ENCODE assay signal across 26 cellular contexts in the genomic region with DNA sequence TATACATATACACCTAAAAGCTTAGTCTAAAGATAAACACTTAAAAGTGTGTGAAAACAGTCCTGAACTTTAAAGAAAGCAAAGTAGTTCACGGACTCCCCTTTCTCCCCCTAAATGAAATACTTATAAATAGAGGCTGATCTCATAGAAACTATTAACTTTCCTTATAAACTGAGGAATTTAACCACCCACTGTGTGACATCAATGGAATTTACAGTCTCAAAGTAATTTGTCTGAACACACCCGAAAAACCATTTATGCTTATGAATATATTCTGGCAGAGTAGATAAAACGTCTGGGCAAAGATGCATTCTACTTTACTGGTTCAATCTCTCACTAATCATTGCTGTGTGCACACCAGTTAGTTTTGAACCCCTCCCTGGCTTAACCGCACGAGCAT.
"Had no signal": no experiment of that assay in that cellular context is flagged by ENCODE, and none has a peak within 500 bp of the region (broad histone marks: within the 10 kb centered on the region; RNA-seq: fewer than 3 reads in every experiment).

No MANE protein-coding gene starts in this region.

- H3K27ac Mint-ChIP-seq: activated B cell treated with CpG ODN at 0.5 μM for 24 hours; activated CD4-positive, alpha-beta T cell treated with anti-CD3 and anti-CD28 coated beads, Interleukin-2, amount 10 ng/mL, durations not matched to agents 24 days and 14 days; activated CD8-positive, alpha-beta memory T cell treated with anti-CD3 and anti-CD28 coated beads, Interleukin-2, amount 10 ng/mL, durations not matched to agents 7 days and 5 days; activated naive CD4-positive, alpha-beta T cell treated with anti-CD3 and anti-CD28 coated beads, Interleukin-2, amount 50 U/mL, for 72 hours; activated naive CD8-positive, alpha-beta T cell treated with anti-CD3 and anti-CD28 coated beads, Interleukin-2, amount 50 U/mL, for 24 hours; T-cell had no signal

- H3K36me3 ChIP-seq: ascending aorta, MG63 had no signal

- H3K4me1 Mint-ChIP-seq: activated B cell treated with CpG ODN at 0.5 μM for 24 hours; activated CD4-positive, alpha-beta T cell treated with anti-CD3 and anti-CD28 coated beads, Interleukin-2, amount 10 ng/mL, durations not matched to agents 24 days and 14 days; activated CD8-positive, alpha-beta memory T cell treated with anti-CD3 and anti-CD28 coated beads, Interleukin-2, amount 10 ng/mL, durations not matched to agents 7 days and 5 days; activated naive CD8-positive, alpha-beta T cell treated with anti-CD3 and anti-CD28 coated beads, Interleukin-2, amount 50 U/mL, for 24 hours; T-cell had no signal

- H3K27me3 ChIP-seq: ascending aorta, MG63 had no signal

- FAIRE-seq: TTC549 had no signal

- DNase-seq: activated B cell treated with CpG ODN at 0.5 μM for 24 hours; activated CD4-positive, alpha-beta T cell treated with anti-CD3 and anti-CD28 coated beads for 1 hour; activated CD4-positive, alpha-beta T cell treated with anti-CD3 and anti-CD28 coated beads, Interleukin-2, amount 10 ng/mL, durations not matched to agents 24 days and 14 days; activated CD4-positive, alpha-beta T cell treated with anti-CD3 and anti-CD28 coated beads, Interleukin-2, amount 50 U/mL, for 48 hours; activated CD8-positive, alpha-beta memory T cell treated with anti-CD3 and anti-CD28 coated beads, Interleukin-2, amount 10 ng/mL, durations not matched to agents 7 days and 5 days; activated effector memory CD4-positive, alpha-beta T cell treated with anti-CD3 and anti-CD28 coated beads, Interleukin-2, amount 50 U/mL, for 16 hours; activated naive CD4-positive, alpha-beta T cell treated with Interleukin-2 at 50 U/mL for 16 hours; activated naive CD8-positive, alpha-beta T cell treated with anti-CD3 and anti-CD28 coated beads, Interleukin-2, amount 50 U/mL, for 24 hours; activated T-cell treated with anti-CD3 and anti-CD28 coated beads, Interleukin-2, amount 50 U/mL, for 4 hours; amniotic stem cell; cerebellar nuclear complex; KG1; MG63; MV-4-11; NCI-H1105; NCI-H1436; NCI-H1694 treated with DMSO at 0.1 percent for 48 hours; NCI-H2029 treated with DMSO at 0.1 percent for 48 hours; NCI-H524; SIG-M5; T-cell; T-helper 2 cell; T1000 had no signal

- H3K4me3 ChIP-seq: ascending aorta, MG63 had no signal

- H3K27me3 Mint-ChIP-seq: activated B cell treated with CpG ODN at 0.5 μM for 24 hours; activated CD4-positive, alpha-beta T cell treated with anti-CD3 and anti-CD28 coated beads, Interleukin-2, amount 10 ng/mL, durations not matched to agents 24 days and 14 days; activated CD8-positive, alpha-beta memory T cell treated with anti-CD3 and anti-CD28 coated beads, Interleukin-2, amount 10 ng/mL, durations not matched to agents 7 days and 5 days; activated naive CD8-positive, alpha-beta T cell treated with anti-CD3 and anti-CD28 coated beads, Interleukin-2, amount 50 U/mL, for 24 hours; T-cell had no signal

- H3K4me1 ChIP-seq: ascending aorta had no signal

- H3K9me3 ChIP-seq: ascending aorta, MG63 had no signal

- H3K27ac ChIP-seq: ascending aorta had no signal

- H3K4me3 Mint-ChIP-seq: activated B cell treated with CpG ODN at 0.5 μM for 24 hours; activated CD4-positive, alpha-beta T cell treated with anti-CD3 and anti-CD28 coated beads, Interleukin-2, amount 10 ng/mL, durations not matched to agents 24 days and 14 days; activated CD8-positive, alpha-beta memory T cell treated with anti-CD3 and anti-CD28 coated beads, Interleukin-2, amount 10 ng/mL, durations not matched to agents 7 days and 5 days; activated naive CD8-positive, alpha-beta T cell treated with anti-CD3 and anti-CD28 coated beads, Interleukin-2, amount 50 U/mL, for 24 hours; activated T-cell treated with anti-CD3 and anti-CD28 coated beads, Interleukin-2, amount 50 U/mL, for 4 hours; T-cell had no signal

- H3K9me3 Mint-ChIP-seq: activated B cell treated with CpG ODN at 0.5 μM for 24 hours; activated CD4-positive, alpha-beta T cell treated with anti-CD3 and anti-CD28 coated beads, Interleukin-2, amount 10 ng/mL, durations not matched to agents 24 days and 14 days; activated naive CD8-positive, alpha-beta T cell treated with anti-CD3 and anti-CD28 coated beads, Interleukin-2, amount 50 U/mL, for 24 hours had no signal

- H3K36me3 Mint-ChIP-seq: activated CD8-positive, alpha-beta memory T cell treated with anti-CD3 and anti-CD28 coated beads, Interleukin-2, amount 10 ng/mL, durations not matched to agents 7 days and 5 days; activated naive CD4-positive, alpha-beta T cell treated with anti-CD3 and anti-CD28 coated beads, Interleukin-2, amount 50 U/mL, for 72 hours; T-cell had no signal

- ATAC-seq: activated CD8-positive, alpha-beta memory T cell treated with anti-CD3 and anti-CD28 coated beads, Interleukin-2, amount 10 ng/mL, durations not matched to agents 7 days and 5 days; activated naive CD4-positive, alpha-beta T cell treated with anti-CD3 and anti-CD28 coated beads, Interleukin-2, amount 50 U/mL, for 72 hours; activated naive CD8-positive, alpha-beta T cell treated with anti-CD3 and anti-CD28 coated beads, Interleukin-2, amount 50 U/mL, for 24 hours; activated T-cell treated with anti-CD3 and anti-CD28 coated beads, Interleukin-2, amount 50 U/mL, for 4 hours; T-cell had no signal
